ENCODE assay signal across 23 cellular contexts in genomic region chr16:81388357-81388756, GRCh38. TPM values are rescaled to one million over a fixed set of nuclear protein-coding genes. Genes with fewer than 3 reads are reported as not detected.
A peak's percentile ranks its signal among the peaks of the same experiment; 100 is the strongest.
DNase-seq lines count a peak whose midpoint lies in the region; ATAC-seq and TF ChIP-seq lines count a peak whose summit lies in the region.
"Had no signal": no experiment of that assay in that cellular context is flagged by ENCODE, and none has a peak within 500 bp of the region (broad histone marks: within the 10 kb centered on the region; RNA-seq: fewer than 3 reads in every experiment).

No MANE protein-coding gene starts in this region.

- no peak overlapping the region for H2AFZ ChIP-seq in GM23338
- H2AFZ ChIP-seq in trophoblast cell (ENCODE audit: insufficient read depth, low read length, poor library complexity), result no peak overlapping the region
- H2AFZ ChIP-seq: GM23248 had no signal

- H2BK12ac ChIP-seq in trophoblast cell (ENCODE audit: low read length), result no peak overlapping the region

- no peak overlapping the region for H4K91ac ChIP-seq in trophoblast cell (ENCODE audit: low read depth, low read length)

- H3K79me1 ChIP-seq in trophoblast cell (ENCODE audit: low read length), result no peaks in the 10 kb centered on the region

- DNase-seq in GM23338 (ENCODE audit: low spot score) (no peak), trophoblast cell (peak; percentile 93), nucleus accumbens (lab: John Stamatoyannopoulos, UW) (no peak)
- DNase-seq: 8988T; ACHN; AML-193; BE2C; Calu3; CD4-positive, alpha-beta T cell; COR-L47; DMS153; DND-41; GDM1; GM23248; H9 had no signal

- no peak overlapping the region for H3K23ac ChIP-seq in trophoblast cell (ENCODE audit: low read length)

- no peaks in the 10 kb centered on the region for H3K9me3 ChIP-seq in trophoblast cell (ENCODE audit: insufficient read depth, low read depth, low read length)
- H3K9me3 ChIP-seq: A549; BE2C; BLaER1 treated with 17β-estradiol and CSF1 and Interleukin-3, amounts not matched to agents 10 nM and 100 nM had no signal

- no peak overlapping the region for H3K9ac ChIP-seq in trophoblast cell (ENCODE audit: low read length)
- H3K9ac ChIP-seq: BLaER1 treated with 17β-estradiol and CSF1 and Interleukin-3, amounts not matched to agents 10 nM and 100 nM; GM23248 had no signal

- no CpG with 5 or more reads among the region's 14 CpGs for WGBS in trophoblast cell (ENCODE audit: extremely low coverage, insufficient coverage, insufficient read length)

- H3K9me3 Mint-ChIP-seq in GM23338, result no peaks in the 10 kb centered on the region
- H3K9me3 Mint-ChIP-seq: CD14-positive monocyte; CD4-positive, alpha-beta T cell; H9 had no signal

- no peaks in the 10 kb centered on the region for H3K27me3 ChIP-seq in GM23338 (ENCODE audit: insufficient read depth)
- H3K27me3 ChIP-seq in trophoblast cell (ENCODE audit: insufficient read depth, low read length), result no peaks in the 10 kb centered on the region
- H3K27me3 ChIP-seq: BE2C; BLaER1 treated with 17β-estradiol and CSF1 and Interleukin-3, amounts not matched to agents 10 nM and 100 nM had no signal

- H3K79me2 ChIP-seq in GM23338 (replicated peaks; ENCODE audit: insufficient read depth) (no peaks in the 10 kb centered on the region), trophoblast cell (ENCODE audit: control insufficient read depth, insufficient read depth, low read length, poor library complexity) (no peaks in the 10 kb centered on the region)

- H2BK120ac ChIP-seq in trophoblast cell (ENCODE audit: insufficient read depth, low read length, poor library complexity), result no peak overlapping the region

- H3F3A ChIP-seq in GM23338 (replicated peaks; ENCODE audit: low read depth), result no peaks in the 10 kb centered on the region

- H3K27me3 Mint-ChIP-seq in GM23338 (ENCODE audit: insufficient read depth, low read depth, poor library complexity), result peaks cover 6% of the 10 kb centered on the region
- H3K27me3 Mint-ChIP-seq: CD4-positive, alpha-beta T cell had no signal

- H3K4me1 Mint-ChIP-seq in GM23338, result peaks cover 12% of the 10 kb centered on the region; the same call in 2 of the 3 replicates
- H3K4me1 Mint-ChIP-seq: CD14-positive monocyte had no signal

- no peak overlapping the region for H3K4me3 Mint-ChIP-seq in GM23338
- H3K4me3 Mint-ChIP-seq: CD14-positive monocyte; CD4-positive, alpha-beta T cell; H9 had no signal

- H2BK5ac ChIP-seq in trophoblast cell (ENCODE audit: low read depth, low read length, poor library complexity), result no peak overlapping the region

- H3K36me3 Mint-ChIP-seq in GM23338 (ENCODE audit: low read depth), result peaks cover 11% of the 10 kb centered on the region

- H4K12ac ChIP-seq in trophoblast cell (ENCODE audit: low read depth, low read length), result no peak overlapping the region

- H3K27ac Mint-ChIP-seq in GM23338, result no peak overlapping the region
- H3K27ac Mint-ChIP-seq: CD4-positive, alpha-beta T cell had no signal

- ATAC-seq in GM23338 (peak; percentile 51), esophagus mucosa (peak; percentile 26), HG03175 (IDR thresholded peaks at IDR 0.05; ENCODE audit: unreplicated experiment) (no peak), HG02763 (IDR thresholded peaks at IDR 0.05; ENCODE audit: unreplicated experiment) (no peak)
- ATAC-seq: A549, GM12878, HCT116 had no signal

- no peak overlapping the region for H2AK5ac ChIP-seq in trophoblast cell (ENCODE audit: low read length)

- no peak for TF ChIP-seq CTCF in GM23338 (conservative IDR thresholded peaks at IDR 0.05; ENCODE audit: low read depth in 2 of 2)

- H3K4me1 ChIP-seq in GM23338 (ENCODE audit: insufficient read depth), result no peaks in the 10 kb centered on the region
- peaks cover 2 to 5% of the 10 kb centered on the region in 2 experiments for H3K4me1 ChIP-seq in trophoblast cell (ENCODE audit: control insufficient read depth in 1 of 2, insufficient read depth in 2 of 2, low read length in 2 of 2)
- H3K4me1 ChIP-seq: A549; BE2C; BLaER1 treated with 17β-estradiol and CSF1 and Interleukin-3, amounts not matched to agents 10 nM and 100 nM had no signal

- 0 out of 2 replicates have a peak, but pooled peaks cover 4% of the 10 kb centered on the region for H3K36me3 ChIP-seq in GM23338 (ENCODE audit: insufficient read depth)
- peaks cover 17 to 19% of the 10 kb centered on the region in 2 experiments for H3K36me3 ChIP-seq in trophoblast cell (ENCODE audit: control insufficient read depth in 1 of 2, insufficient read depth in 2 of 2, low read length in 2 of 2)
- H3K36me3 ChIP-seq: BE2C had no signal

- H3K4me3 ChIP-seq in GM23338, result no peak overlapping the region
- no peak overlapping the region for H3K4me3 ChIP-seq in trophoblast cell (ENCODE audit: low read depth, low read length)
- H3K4me3 ChIP-seq: A549; BLaER1 treated with 17β-estradiol and CSF1 and Interleukin-3, amounts not matched to agents 10 nM and 100 nM; GM12878; GM23248 had no signal

- no peak overlapping the region for H3K18ac ChIP-seq in trophoblast cell (ENCODE audit: low read length)

- H3K4ac ChIP-seq in trophoblast cell (ENCODE audit: low read depth, low read length), result no peak overlapping the region

- no peak overlapping the region for H3K14ac ChIP-seq in trophoblast cell (ENCODE audit: low read length)

- H3K27ac ChIP-seq in GM23338 (ENCODE audit: low read depth) (no peak overlapping the region; the same call in 1 of the 2 replicates), trophoblast cell (ENCODE audit: low read depth, low read length) (no peak overlapping the region)
- H3K27ac ChIP-seq: A549; BLaER1 treated with 17β-estradiol and CSF1 and Interleukin-3, amounts not matched to agents 10 nM and 100 nM; GM23248 had no signal

- no peak overlapping the region for H4K8ac ChIP-seq in trophoblast cell (ENCODE audit: low read depth, low read length)

- H3K4me2 ChIP-seq in GM23338 (no peak overlapping the region), trophoblast cell (ENCODE audit: low read length) (no peak overlapping the region)
- H3K4me2 ChIP-seq: A549; BLaER1 treated with 17β-estradiol and CSF1 and Interleukin-3, amounts not matched to agents 10 nM and 100 nM had no signal

- H4K20me1 ChIP-seq in GM23338 (replicated peaks; ENCODE audit: insufficient read depth), result peaks cover 8% of the 10 kb centered on the region; the same call in 1 of the 2 replicates

- H3K9me2 ChIP-seq in GM23338 (ENCODE audit: insufficient read depth), result no peaks in the 10 kb centered on the region

TF ChIP-seq in GM23338, 12 proteins besides CTCF, POLR2A, EP300 and RAD21 (continues in another document):
- TF ChIP-seq EZH2phosphoT487 (IDR thresholded peaks at IDR 0.05; ENCODE audit: unreplicated experiment) (no peak), EZH2 (IDR thresholded peaks at IDR 0.05; ENCODE audit: low read depth, unreplicated experiment) (no peak), ZNF114 (CRISPR knock-in tag; IDR thresholded peaks at IDR 0.05) (no peak), ETS1 (IDR thresholded peaks at IDR 0.05) (no peak)

RNA-seq across cellular contexts. Expression of gene CMIP, which starts 56.3 kb away (rescaled TPM):
- total RNA-seq in GM23338 (2014; rRNA removed; shearing (Covaris generic)), result 49.8 and 62.3 TPM in 2 replicates
- 9.5 and 10.5 TPM in 2 replicates for polyA plus RNA-seq in GM23338 (2016; fragmentation: Nextera tagmentation; extraction: Ambion mirVana)
- total RNA-seq in esophagus mucosa, result 47.0 TPM
- 78.7 and 79.2 TPM in 2 replicates for polyA plus RNA-seq in trophoblast cell (2013)

Comparison
In these comparisons a context has a peak if more than half of its experiments do, and no peak if none do; other contexts are left out.
1. ATAC-seq: peak in GM23338 (single experiment) and esophagus mucosa (single experiment); none in HG03175 (single experiment) and HG02763 (single experiment).
2. DNase-seq: peak in trophoblast cell (2 of 2); none in GM23338 (single experiment) and nucleus accumbens (0 of 56).